Comparison of ENCODE assay signal across 8 cellular contexts in the genomic region with DNA sequence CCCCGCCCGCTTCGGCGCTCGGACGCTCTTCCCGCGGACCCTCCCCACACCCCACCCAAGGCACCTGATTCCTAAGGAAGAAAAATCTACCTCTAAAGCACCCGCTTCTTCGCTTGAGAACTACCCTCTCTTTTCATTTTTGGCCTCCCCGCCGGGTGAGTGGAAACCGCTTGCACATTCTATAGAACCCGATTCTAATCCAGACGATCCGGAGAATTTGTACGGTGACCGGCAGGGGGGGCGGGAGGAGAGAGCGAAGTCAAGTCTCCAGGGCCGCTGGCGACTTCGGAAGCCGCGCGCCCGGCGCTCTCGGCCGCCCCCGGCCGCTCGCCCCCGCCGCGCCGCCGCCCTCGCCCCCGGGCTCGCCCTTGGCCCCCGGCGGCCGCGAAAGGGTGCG. TPM values are rescaled to one million over a fixed set of nuclear protein-coding genes. Genes with fewer than 3 reads are reported as not detected.
A peak's percentile ranks its signal among the peaks of the same experiment; 100 is the strongest.
DNase-seq lines count a peak whose midpoint lies in the region; ATAC-seq and TF ChIP-seq lines count a peak whose summit lies in the region.

A gene (plus strand): TSS at position 262 of the 397 bp plus-strand sequence. CDS start 221 bp downstream, outside the sequence.

- H3K27ac ChIP-seq in SK-N-MC (no peak within 1 kb of the TSS), spleen (peak within 1 kb of the TSS in 3 of 8 donors; percentile 15 to 37 (median 34))

- TF ChIP-seq CTCF in choroid plexus epithelial cell (conservative IDR thresholded peaks at IDR 0.05; ENCODE audit: low read depth, low read length) = peak; percentile 58
- no peak for TF ChIP-seq CTCF in spleen (IDR thresholded peaks at IDR 0.05 in 8 of 11, conservative IDR thresholded peaks at IDR 0.05 in 3 of 11)

- TF ChIP-seq POLR2A in spleen (IDR thresholded peaks at IDR 0.05) = no peak

- ATAC-seq in HG03378 (IDR thresholded peaks at IDR 0.05; ENCODE audit: unreplicated experiment) = no peak

- no peaks in the 10 kb centered on the region for H3K9me3 ChIP-seq in SK-N-MC (ENCODE audit: low read depth, low read length)
- H3K9me3 ChIP-seq in spleen = no peaks in the 10 kb centered on the region

- peak within 1 kb of the TSS; percentile 64 for H3K4me3 ChIP-seq in H7 (ENCODE audit: insufficient read depth, low read depth, low read length)
- peak within 1 kb of the TSS; percentile 91 for H3K4me3 ChIP-seq in SK-N-MC
- peak within 1 kb of the TSS; percentile 71 for H3K4me3 ChIP-seq in choroid plexus epithelial cell (ENCODE audit: low read depth, low read length)
- H3K4me3 ChIP-seq in spleen = peak within 1 kb of the TSS; percentile 22 to 70 (median 47)

- H3K9ac ChIP-seq in SK-N-MC (ENCODE audit: insufficient read length) = peak within 1 kb of the TSS; percentile 71

- H3K27me3 ChIP-seq in H7 (ENCODE audit: control insufficient read depth, insufficient read depth, low read length) = peaks cover 53% of the 10 kb centered on the region
- H3K27me3 ChIP-seq in spleen (replicated peaks in 1 of 7) = peaks cover 0 to 82% (median 24%) of the 10 kb centered on the region in 7 donors

- 1 to 4% (median 2%) methylated on average over 18 to 46 of the region's 46 CpGs for WGBS in spleen, 5 donors

- intact Hi-C loops in spleen (cut with DNase I; ENCODE audit: low total_unique reads) = no loop called here

- H3K36me3 ChIP-seq in H7 (replicated peaks; ENCODE audit: control insufficient read depth, insufficient read depth, low read length) = no peaks in the 10 kb centered on the region
- no peaks in the 10 kb centered on the region for H3K36me3 ChIP-seq in SK-N-MC (ENCODE audit: insufficient read depth, low read length)
- no peaks in the 10 kb centered on the region for H3K36me3 ChIP-seq in spleen

- peaks cover 4 to 22% (median 19%) of the 10 kb centered on the region in 6 donors for H3K4me1 ChIP-seq in spleen

- DNase-seq in A172 (ENCODE audit: low spot score) (peak; percentile 43), H7 (peak; percentile 83), SK-N-MC (ENCODE audit: low read depth, low spot score) (no peak), choroid plexus epithelial cell (ENCODE audit: low read depth) (peak; percentile 73), kidney glomerular epithelial cell (lab: John Stamatoyannopoulos, UW) (peak; percentile 50), spleen (no peak), hippocampal formation (lab: John Stamatoyannopoulos, UW) (no peak)

RNA-seq across cellular contexts. Expression of the gene that starts here (rescaled TPM):
- 13.2 and 14.5 TPM in 2 replicates for total RNA-seq in A172 (2014; rRNA removed; shearing (Covaris generic))
- 2.3 and 3.3 TPM in 2 replicates for total RNA-seq in H7 (2014; rRNA removed; shearing (Covaris generic))
- total RNA-seq in spleen = 1 to 10 TPM in 3 of 7 donors, under 1 TPM in 4; 0.33 to 1.8 (median 0.68) TPM
- polyA plus RNA-seq in spleen = 1 to 10 TPM in 1 of 3 donors, under 1 TPM in 2; 0.76 to 1.3 (median 0.99) TPM

Comparison
In these comparisons a context has a peak if more than half of its experiments do, and no peak if none do; other contexts are left out.
1. DNase-seq: peak in A172 (single experiment), H7 (single experiment), choroid plexus epithelial cell (single experiment) and kidney glomerular epithelial cell (single experiment); none in SK-N-MC (single experiment), spleen (single experiment) and hippocampal formation (0 of 2).
2. Peak in every context shown above with its lines, with median percentiles within 50 percentile points of each other: H3K4me3 ChIP-seq.